ENCODE assay signal across 8 cellular contexts in genomic region chr12:64781374-64782029, GRCh38. TPM values are rescaled to one million over a fixed set of nuclear protein-coding genes. Genes with fewer than 3 reads are reported as not detected.
DNase-seq lines count a peak whose midpoint lies in the region; ATAC-seq, FAIRE-seq and TF ChIP-seq lines count a peak whose summit lies in the region.

No MANE protein-coding gene starts in this region.

- no peak overlapping the region for H3K27ac Mint-ChIP-seq in activated T-helper 17 cell treated with anti-CD3 and anti-CD28 coated beads, Interleukin-2, amount 50 U/mL, for 72 hours

- H3K4me1 Mint-ChIP-seq in activated T-helper 17 cell treated with anti-CD3 and anti-CD28 coated beads, Interleukin-2, amount 50 U/mL, for 72 hours: peaks cover 8% of the 10 kb centered on the region

- WGBS in stomach, 5 donors: 3 to 6% (median 5%) methylated on average over 25 to 26 of the region's 26 CpGs

- peaks cover 53% of the 10 kb centered on the region for H3K27me3 Mint-ChIP-seq in activated T-helper 17 cell treated with anti-CD3 and anti-CD28 coated beads, Interleukin-2, amount 50 U/mL, for 72 hours

- H3K9me3 Mint-ChIP-seq in activated T-helper 17 cell treated with anti-CD3 and anti-CD28 coated beads, Interleukin-2, amount 50 U/mL, for 72 hours: no peaks in the 10 kb centered on the region

- peak overlapping the region; percentile 82 for H3K4me3 Mint-ChIP-seq in activated T-helper 17 cell treated with anti-CD3 and anti-CD28 coated beads, Interleukin-2, amount 50 U/mL, for 72 hours

- H3K9me3 ChIP-seq in kidney (ENCODE audit: control insufficient read depth in 1 of 2, low read length in 2 of 2) (no peaks in the 10 kb centered on the region), stomach (peaks cover 0 to 3% (median under 1%) of the 10 kb centered on the region in 4 donors)

- no peak for TF ChIP-seq CTCF in HL-60 (IDR thresholded peaks at IDR 0.05; ENCODE audit: insufficient read depth, low read length)
- no peak for TF ChIP-seq CTCF in kidney (IDR thresholded peaks at IDR 0.05; ENCODE audit: borderline replicate concordance, extremely low read depth, insufficient read depth)
- peak in 1 of 7 experiments; percentile 9 for TF ChIP-seq CTCF in stomach (IDR thresholded peaks at IDR 0.05)
- TF ChIP-seq CTCF in D721Med (IDR thresholded peaks at IDR 0.05; ENCODE audit: insufficient read depth, missing control alignments): no peak

- H3K27ac ChIP-seq in HL-60 (replicated peaks) (no peak overlapping the region), kidney (ENCODE audit: low read depth in 2 of 2, low read length in 2 of 2) (peak overlapping the region; percentile 75 to 86), stomach (peak overlapping the region; percentile 76 to 91 (median 87))

- peaks cover 7% of the 10 kb centered on the region for H3K36me3 Mint-ChIP-seq in activated T-helper 17 cell treated with anti-CD3 and anti-CD28 coated beads, Interleukin-2, amount 50 U/mL, for 72 hours (ENCODE audit: low read depth)

- H3K9ac ChIP-seq in kidney (ENCODE audit: low read length in 2 of 2): peak overlapping the region; percentile 59 to 63

- TF ChIP-seq POLR2A in stomach (IDR thresholded peaks at IDR 0.05): no peak

- FAIRE-seq in kidney (lab: Jason Lieb, UNC): no peak
- no peak for FAIRE-seq in urothelium cell line (lab: Jason Lieb, UNC)
- FAIRE-seq in D721Med (lab: Jason Lieb, UNC): no peak

- peak overlapping the region; percentile 42 for H3K4me3 ChIP-seq in HL-60 (replicated peaks; ENCODE audit: insufficient read depth, low read length)
- H3K4me3 ChIP-seq in kidney (ENCODE audit: low read length in 2 of 2): peak overlapping the region; percentile 65 to 67
- H3K4me3 ChIP-seq in stomach: peak overlapping the region; percentile 61 to 85 (median 64)

- H3K27me3 ChIP-seq in HL-60 (ENCODE audit: insufficient read depth, poor library complexity, severe bottlenecking) (peaks cover 20% of the 10 kb centered on the region), stomach (peaks cover 0 to 53% (median 9%) of the 10 kb centered on the region in 3 donors)

- no peaks in the 10 kb centered on the region for H3K36me3 ChIP-seq in kidney (ENCODE audit: control insufficient read depth in 1 of 2, insufficient read depth in 2 of 2, low read length in 2 of 2)
- peaks cover 0 to 7% (median 2%) of the 10 kb centered on the region in 4 donors for H3K36me3 ChIP-seq in stomach

- peak; percentile 36 for ATAC-seq in GM18511 (IDR thresholded peaks at IDR 0.05; ENCODE audit: unreplicated experiment)
- peak; percentile 29 for ATAC-seq in activated T-helper 17 cell treated with anti-CD3 and anti-CD28 coated beads, Interleukin-2, amount 50 U/mL, for 72 hours (replicated peaks)

- DNase-seq in HL-60 (ENCODE audit: low read depth in 1 of 2, low spot score in 1 of 2) (no peak), kidney (no peak), stomach (peak; percentile 34), anterior cingulate cortex (lab: John Stamatoyannopoulos, UW) (no peak), urothelium cell line (ENCODE audit: low spot score) (no peak), D721Med (ENCODE audit: insufficient read length, low spot score) (no peak)

- intact Hi-C loops in kidney (cut with DNase I) (no loop called here), stomach (cut with DNase I; ENCODE audit: low total_unique reads) (no loop called here)

- no peak for TF ChIP-seq EP300 in stomach (IDR thresholded peaks at IDR 0.05)

- peaks cover 11 to 13% of the 10 kb centered on the region in 2 donors for H3K4me1 ChIP-seq in kidney (ENCODE audit: control insufficient read depth in 1 of 2, insufficient read depth in 1 of 2, low read depth in 1 of 2, low read length in 2 of 2)
- peaks cover 17 to 45% (median 29%) of the 10 kb centered on the region in 4 donors for H3K4me1 ChIP-seq in stomach

RNA-seq across cellular contexts. Expression of gene GNS, which starts 22.3 kb away (rescaled TPM):
- 10 to 100 TPM; 26.2 to 29.9 TPM for total RNA-seq in activated T-helper 17 cell treated with anti-CD3 and anti-CD28 coated beads, Interleukin-2, amount 50 U/mL, for 72 hours
- total RNA-seq in kidney (215 TPM), stomach (100 to 1,000 TPM in 1 of 5 donors, 10 to 100 TPM in 4; 13.0 to 114 (median 47.8) TPM)
- polyA plus RNA-seq in kidney (ENCODE audit: insufficient read depth, low read depth, low replicate concordance) (108 TPM), stomach (10 to 100 TPM in 2 of 3 donors, 1 to 10 TPM in 1; 9.6 to 13.3 (median 12.0) TPM)

RNA-seq across cellular contexts. Expression of gene TBC1D30, which starts 42.9 kb away (rescaled TPM):
- total RNA-seq in activated T-helper 17 cell treated with anti-CD3 and anti-CD28 coated beads, Interleukin-2, amount 50 U/mL, for 72 hours: under 1 TPM; 0.34 to 0.58 TPM
- total RNA-seq in kidney (8.7 TPM), stomach (10 to 100 TPM in 4 of 5 donors, 1 to 10 TPM in 1; 6.4 to 41.1 (median 11.2) TPM)
- polyA plus RNA-seq in kidney (ENCODE audit: insufficient read depth, low read depth, low replicate concordance) (4.2 TPM), stomach (1 to 10 TPM; 1.8 to 6.7 (median 3.9) TPM)
